Comparison of ENCODE assay signal across 8 cellular contexts in genomic region chr14:95515080-95515489, GRCh38. TPM values are rescaled to one million over a fixed set of nuclear protein-coding genes. Genes with fewer than 3 reads are reported as not detected.
A peak's percentile ranks its signal among the peaks of the same experiment; 100 is the strongest.
DNase-seq lines count a peak whose midpoint lies in the region; ATAC-seq, FAIRE-seq and TF ChIP-seq lines count a peak whose summit lies in the region.

No MANE protein-coding gene starts in this region.

- H3K4me1 ChIP-seq in Loucy (ENCODE audit: insufficient read depth, low read length, poor library complexity, severe bottlenecking) = peaks cover 41% of the 10 kb centered on the region
- peaks cover 3 to 19% of the 10 kb centered on the region in 2 donors for H3K4me1 ChIP-seq in kidney (ENCODE audit: control insufficient read depth in 1 of 2, insufficient read depth in 1 of 2, low read depth in 1 of 2, low read length in 2 of 2)
- peaks cover 41 to 75% (median 64%) of the 10 kb centered on the region in 4 donors for H3K4me1 ChIP-seq in stomach

- intact Hi-C loops in kidney (cut with DNase I) (no loop called here), stomach (cut with DNase I; ENCODE audit: low total_unique reads) (no loop called here)

- TF ChIP-seq EP300 in stomach (IDR thresholded peaks at IDR 0.05) = no peak

- no peaks in the 10 kb centered on the region for H3F3A ChIP-seq in Loucy (ENCODE audit: low read depth)

- H3K9me3 ChIP-seq in Loucy (ENCODE audit: insufficient read depth, low read depth, low read length) (no peaks in the 10 kb centered on the region), kidney (ENCODE audit: control insufficient read depth in 1 of 2, low read length in 2 of 2) (no peaks in the 10 kb centered on the region), stomach (no peaks in the 10 kb centered on the region)

- WGBS in stomach, 5 donors = 14 to 29% (median 23%) methylated on average over 2 to 9 of the region's 9 CpGs; no CpG with 5 or more reads in 1 of the 5 donors

- TF ChIP-seq POLR2A in stomach (IDR thresholded peaks at IDR 0.05) = no peak

- ATAC-seq in GM18867 (IDR thresholded peaks at IDR 0.05; ENCODE audit: unreplicated experiment) = no peak
- no peak for ATAC-seq in HG02973 (IDR thresholded peaks at IDR 0.05; ENCODE audit: unreplicated experiment)

- peak overlapping the region; percentile 17 for H3K4me2 ChIP-seq in Loucy (ENCODE audit: low read depth, low read length, poor library complexity, severe bottlenecking)

- H3K36me3 ChIP-seq in Loucy (ENCODE audit: insufficient read depth, low read length) (no peaks in the 10 kb centered on the region), kidney (ENCODE audit: control insufficient read depth in 1 of 2, insufficient read depth in 2 of 2, low read length in 2 of 2) (no peaks in the 10 kb centered on the region), stomach (no peaks in the 10 kb centered on the region)

- no peak for TF ChIP-seq CTCF in Loucy (conservative IDR thresholded peaks at IDR 0.05; ENCODE audit: low read length)
- TF ChIP-seq CTCF in astrocyte of the spinal cord (IDR thresholded peaks at IDR 0.05; ENCODE audit: low read depth, low read length) = no peak
- TF ChIP-seq CTCF in kidney (IDR thresholded peaks at IDR 0.05; ENCODE audit: borderline replicate concordance, extremely low read depth, insufficient read depth) = no peak
- TF ChIP-seq CTCF in stomach (IDR thresholded peaks at IDR 0.05) = no peak

- no peaks in the 10 kb centered on the region for H3K9me2 ChIP-seq in Loucy (replicated peaks; ENCODE audit: low read depth, low read length)

- H3K27ac ChIP-seq in kidney (ENCODE audit: low read depth in 2 of 2, low read length in 2 of 2) (no peak overlapping the region), stomach (peak overlapping the region; percentile 5 to 90 (median 86))

- H3K4me3 ChIP-seq in Loucy (ENCODE audit: low read length, poor library complexity, severe bottlenecking) (no peak overlapping the region), astrocyte of the spinal cord (ENCODE audit: low read depth, low read length) (peak overlapping the region; percentile 49), kidney (ENCODE audit: low read length in 2 of 2) (peak overlapping the region in 1 of 2 donors; percentile 71), stomach (peak overlapping the region; percentile 70 to 90 (median 72))

- H4K20me1 ChIP-seq in Loucy (ENCODE audit: insufficient read depth, low read length, poor library complexity, severe bottlenecking) = no peaks in the 10 kb centered on the region

- in situ Hi-C loops in astrocyte of the spinal cord (cut with HindIII; ENCODE audit: low sequenced_read_pairs) = no loop called here

- H3K27me3 ChIP-seq in Loucy (ENCODE audit: insufficient read depth, low read length, poor library complexity, severe bottlenecking) (no peaks in the 10 kb centered on the region), stomach (peaks cover 0 to 10% (median 0%) of the 10 kb centered on the region in 3 donors)

- H3K9ac ChIP-seq in Loucy (ENCODE audit: low read depth, low read length, poor library complexity, severe bottlenecking) (no peak overlapping the region), kidney (ENCODE audit: low read length in 2 of 2) (no peak overlapping the region)

- H2AFZ ChIP-seq in Loucy (ENCODE audit: low read length) = no peak overlapping the region

- no peaks in the 10 kb centered on the region for H3K79me2 ChIP-seq in Loucy (ENCODE audit: insufficient read depth, low read length)

- FAIRE-seq in kidney (lab: Jason Lieb, UNC) = no peak

- DNase-seq in DMS153 treated with DMSO at 0.1 percent for 48 hours (lab: John Stamatoyannopoulos, UW; ENCODE audit: unreplicated experiment) (peak; percentile 47), astrocyte of the spinal cord (ENCODE audit: low read depth, low spot score) (peak; percentile 48), kidney (peak; percentile 76), stomach (no peak), SKM-1 treated with dmso at 0.1 percent for 144 hours (lab: John Stamatoyannopoulos, UW; ENCODE audit: unreplicated experiment) (no peak)

RNA-seq across cellular contexts. Expression of gene SYNE3, which starts 1.4 kb away (rescaled TPM):
- total RNA-seq in kidney = 18.5 TPM
- polyA plus RNA-seq in kidney (ENCODE audit: insufficient read depth, low read depth, low replicate concordance) = 0.54 TPM
- total RNA-seq in stomach = 10 to 100 TPM in 3 of 5 donors, 1 to 10 TPM in 2; 4.6 to 85.2 (median 10.8) TPM
- 1 to 10 TPM in 1 of 3 donors, under 1 TPM in 2; 0.58 to 1.2 (median 0.76) TPM for polyA plus RNA-seq in stomach

RNA-seq across cellular contexts. Expression of gene GLRX5, which starts 19.8 kb away (rescaled TPM):
- total RNA-seq in kidney (46.7 TPM), stomach (100 to 1,000 TPM in 1 of 5 donors, 10 to 100 TPM in 4; 29.5 to 316 (median 38.4) TPM)
- polyA plus RNA-seq in kidney (ENCODE audit: insufficient read depth, low read depth, low replicate concordance) (124 TPM), stomach (10 to 100 TPM; 40.3 to 49.9 (median 40.6) TPM)

Comparison
In these comparisons a context has a peak if more than half of its experiments do, and no peak if none do; other contexts are left out.
1. DNase-seq: peak in DMS153 treated with DMSO at 0.1 percent for 48 hours (single experiment), astrocyte of the spinal cord (single experiment) and kidney (single experiment); none in stomach (single experiment) and SKM-1 treated with dmso at 0.1 percent for 144 hours (single experiment).
2. H3K27ac ChIP-seq: peak in stomach (5 of 5); none in kidney (0 of 2).